Comparison of ENCODE assay signal across 1 cellular context in the genomic region with DNA sequence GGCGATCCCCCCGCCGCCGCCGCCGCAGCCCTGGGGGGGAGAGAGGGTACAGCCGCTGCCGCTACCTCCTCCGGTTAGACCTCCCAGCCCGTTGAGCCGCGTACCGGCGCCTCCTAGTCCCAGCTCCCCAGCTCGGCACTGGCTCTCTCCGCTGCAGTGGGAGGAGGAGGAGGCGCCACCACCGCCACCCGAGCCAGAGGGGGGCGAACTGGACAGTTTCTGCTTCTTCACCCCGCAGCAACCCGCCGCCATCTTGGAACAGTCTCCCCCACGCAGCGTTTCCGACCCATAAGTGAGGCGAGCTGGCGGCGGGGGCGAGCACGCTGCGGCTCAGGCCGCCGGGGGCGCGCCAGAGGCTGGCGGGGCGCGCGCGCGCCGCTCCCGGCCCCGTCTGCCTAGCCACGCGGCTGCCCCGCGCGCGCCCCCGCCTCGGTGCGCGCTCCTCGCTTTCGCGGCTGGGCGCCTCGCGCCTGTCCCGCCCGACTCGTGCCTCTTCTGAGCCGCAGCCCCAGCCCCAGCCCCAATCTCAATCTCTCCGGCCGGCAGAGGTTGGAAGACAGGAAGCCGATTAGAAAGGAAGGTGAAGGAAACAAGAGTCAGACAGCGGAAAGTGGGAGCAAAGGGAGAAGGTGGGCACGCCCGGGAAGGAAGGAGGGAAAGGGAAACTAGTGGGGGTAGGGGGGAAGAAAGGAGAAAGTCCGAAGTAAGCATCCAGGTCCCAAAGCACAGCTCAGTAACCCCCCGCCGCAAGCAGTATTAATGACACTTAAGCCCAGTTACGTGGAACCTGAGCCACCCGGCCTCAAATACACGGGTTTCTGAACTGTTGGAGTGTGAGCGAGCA.
A peak's percentile ranks its signal among the peaks of the same experiment; 100 is the strongest.
TF ChIP-seq lines count a peak whose summit lies in the region.

TSS of gene AMMECR1 (minus strand) at position 266 of the 844 bp plus-strand sequence. CDS start at position 252, 14 bp downstream.

TF ChIP-seq in H1, 55 proteins besides CTCF, POLR2A, EP300 and RAD21 (continued from another document):
- TF ChIP-seq MAX (IDR thresholded peaks at IDR 0.05), result peak; percentile 63
- peak; percentile 74; the same call in 1 of the 2 replicates for TF ChIP-seq TAF1 (IDR thresholded peaks at IDR 0.05; ENCODE audit: low read depth, low read length)
- TF ChIP-seq, protein P1, sequence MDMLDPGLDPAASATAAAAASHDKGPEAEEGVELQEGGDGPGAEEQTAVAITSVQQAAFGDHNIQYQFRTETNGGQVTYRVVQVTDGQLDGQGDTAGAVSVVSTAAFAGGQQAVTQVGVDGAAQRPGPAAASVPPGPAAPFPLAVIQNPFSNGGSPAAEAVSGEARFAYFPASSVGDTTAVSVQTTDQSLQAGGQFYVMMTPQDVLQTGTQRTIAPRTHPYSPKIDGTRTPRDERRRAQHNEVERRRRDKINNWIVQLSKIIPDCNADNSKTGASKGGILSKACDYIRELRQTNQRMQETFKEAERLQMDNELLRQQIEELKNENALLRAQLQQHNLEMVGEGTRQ (IDR thresholded peaks at IDR 0.05; ENCODE audit: low read length), result no peak
- TF ChIP-seq SIN3A (conservative IDR thresholded peaks at IDR 0.05 in 1 of 2, IDR thresholded peaks at IDR 0.05 in 1 of 2; ENCODE audit: low read depth in 1 of 2, low read length in 2 of 2), result no peak
- TF ChIP-seq TBP (IDR thresholded peaks at IDR 0.05; ENCODE audit: low read depth, low read length), result peak; percentile 41; the same call in 1 of the 2 replicates
- no peak for TF ChIP-seq EZH2 (IDR thresholded peaks at IDR 0.05; ENCODE audit: low read depth, low read length, severe bottlenecking)
- no peak; the same call in 1 of the 2 replicates for TF ChIP-seq POLR2AphosphoS5 (IDR thresholded peaks at IDR 0.05; ENCODE audit: low read depth, low read length)
- peak; percentile 90 for TF ChIP-seq YY1 (IDR thresholded peaks at IDR 0.05; ENCODE audit: low read depth, low read length)
TF ChIP-seq in H1: peak in this region for 8.
